In genomic region chr5:138241688-138242547, GRCh38 we compare ENCODE assay signal across 8 cellular contexts. TPM values are rescaled to one million over a fixed set of nuclear protein-coding genes. Genes with fewer than 3 reads are reported as not detected.
A peak's percentile ranks its signal among the peaks of the same experiment; 100 is the strongest.
DNase-seq lines count a peak whose midpoint lies in the region; ATAC-seq and TF ChIP-seq lines count a peak whose summit lies in the region.

No MANE protein-coding gene starts in this region.

- H3K4me3 ChIP-seq in lower leg skin (ENCODE audit: low read depth, poor library complexity, severe bottlenecking) (peak overlapping the region; percentile 28), thymus (ENCODE audit: low read length) (peak overlapping the region; percentile 38)

- no peaks in the 10 kb centered on the region for H3K27me3 ChIP-seq in thymus (ENCODE audit: control insufficient read depth, insufficient read depth)

- no peak for TF ChIP-seq POLR2A in lower leg skin (IDR thresholded peaks at IDR 0.05)

- no peaks in the 10 kb centered on the region for H3K36me3 ChIP-seq in thymus (ENCODE audit: control insufficient read depth, insufficient read depth)

- H3K9me3 ChIP-seq in thymus (ENCODE audit: control insufficient read depth), result no peaks in the 10 kb centered on the region

- WGBS in lower leg skin, 2 donors, result 5 to 6% methylated on average over 52 to 66 of the region's 67 CpGs
- WGBS in thymus, result 13% methylated on average over 67 of the region's 67 CpGs

- peaks cover 4% of the 10 kb centered on the region for H3K4me1 ChIP-seq in thymus (ENCODE audit: control insufficient read depth, insufficient read depth, low read length)

- intact Hi-C loops in lower leg skin (cut with DNase I; ENCODE audit: low total_unique reads), result no loop called here

- no peak for ATAC-seq in HG03039 (IDR thresholded peaks at IDR 0.05; ENCODE audit: unreplicated experiment)

- no peak overlapping the region for H3K27ac ChIP-seq in thymus (ENCODE audit: low read depth)

- no peak for TF ChIP-seq CTCF in lower leg skin (IDR thresholded peaks at IDR 0.05)

- peak; percentile 15 for DNase-seq in DMS53 treated with DMSO at 0.1 percent for 48 hours (lab: John Stamatoyannopoulos, UW; ENCODE audit: unreplicated experiment)
- DNase-seq in NCI-H69 (lab: John Stamatoyannopoulos, UW), result peak; percentile 76
- peak; percentile 55 for DNase-seq in dermis blood vessel endothelial cell
- no peak for DNase-seq in lower leg skin (ENCODE audit: low spot score in 2 of 2)
- DNase-seq in stimulated activated CD4-positive, alpha-beta T cell treated with anti-CD3 and anti-CD28 coated beads, Interleukin-15, amount 100 ng/mL, for 24 hours, result no peak
- DNase-seq in activated CD4-positive, alpha-beta T cell treated with anti-CD3 and anti-CD28 coated beads, Interleukin-2, amount 50 U/mL, for 48 hours, result no peak

RNA-seq across cellular contexts. Expression of gene CDC23, which starts 28.8 kb away (rescaled TPM):
- total RNA-seq in dermis blood vessel endothelial cell, result 34.0 and 35.6 TPM in 2 replicates
- total RNA-seq in lower leg skin, result 10 to 100 TPM; 21.3 to 33.4 (median 23.3) TPM
- polyA plus RNA-seq in thymus, result 18.8 TPM

RNA-seq across cellular contexts. Expression of gene GFRA3, which starts 32.5 kb away (rescaled TPM):
- total RNA-seq in dermis blood vessel endothelial cell, result not detected in 2 replicates
- 1 to 10 TPM in 1 of 4 donors, under 1 TPM in 1, not detected in 2; 0.42 to 1.6 TPM for total RNA-seq in lower leg skin
- polyA plus RNA-seq in thymus, result 2.1 TPM

Comparison
In these comparisons a context has a peak if more than half of its experiments do, and no peak if none do; other contexts are left out.
1. DNase-seq: peak in DMS53 treated with DMSO at 0.1 percent for 48 hours (single experiment), NCI-H69 (single experiment) and dermis blood vessel endothelial cell (single experiment); none in lower leg skin (0 of 2), stimulated activated CD4-positive, alpha-beta T cell treated with anti-CD3 and anti-CD28 coated beads, Interleukin-15, amount 100 ng/mL, for 24 hours (single experiment) and activated CD4-positive, alpha-beta T cell treated with anti-CD3 and anti-CD28 coated beads, Interleukin-2, amount 50 U/mL, for 48 hours (0 of 2).